Comparison of ENCODE assay signal across 33 cellular contexts in the genomic region with DNA sequence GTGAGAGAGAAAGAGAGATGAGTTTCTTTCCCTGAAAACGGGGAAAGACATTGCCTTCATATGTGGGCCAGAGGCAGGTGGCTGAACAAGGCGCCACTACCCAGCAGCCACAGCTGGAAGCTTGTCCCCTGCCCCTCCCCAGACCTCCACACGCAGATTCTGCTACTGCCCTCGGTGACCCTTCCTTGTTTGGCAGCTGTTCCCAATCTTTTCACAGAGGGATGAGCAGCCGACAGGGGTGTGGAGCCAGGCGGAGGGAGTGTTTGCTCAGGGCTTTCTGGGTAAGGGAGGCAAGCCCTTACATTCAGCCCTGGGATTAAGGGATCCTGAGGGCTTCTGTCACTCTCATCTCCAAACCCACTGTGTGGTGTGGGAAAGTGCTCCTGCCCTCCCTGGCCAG. TPM values are rescaled to one million over a fixed set of nuclear protein-coding genes. Genes with fewer than 3 reads are reported as not detected.
DNase-seq lines count a peak whose midpoint lies in the region; TF ChIP-seq lines count a peak whose summit lies in the region.
"Had no signal": no experiment of that assay in that cellular context is flagged by ENCODE, and none has a peak within 500 bp of the region (broad histone marks: within the 10 kb centered on the region; RNA-seq: fewer than 3 reads in every experiment).

No MANE protein-coding gene starts in this region.

- no peak for TF ChIP-seq CTCF in esophagus squamous epithelium (IDR thresholded peaks at IDR 0.05)

- H3K4me3 ChIP-seq in esophagus squamous epithelium (no peak overlapping the region), MG63 (no peak overlapping the region)
- H3K4me3 ChIP-seq: BLaER1 treated with 17β-estradiol and CSF1 and Interleukin-3, amounts not matched to agents 10 nM and 100 nM; gastrocnemius medialis; HAP-1; SJSA1 had no signal

- no peaks in the 10 kb centered on the region for H3K9me3 ChIP-seq in esophagus squamous epithelium
- H3K9me3 ChIP-seq in MG63, result no peaks in the 10 kb centered on the region
- H3K9me3 ChIP-seq: BLaER1 treated with 17β-estradiol and CSF1 and Interleukin-3, amounts not matched to agents 10 nM and 100 nM; gastrocnemius medialis; HAP-1 had no signal

- H3K4me1 ChIP-seq in esophagus squamous epithelium, result peaks cover 0 to 79% (median 8%) of the 10 kb centered on the region in 3 donors
- H3K4me1 ChIP-seq: gastrocnemius medialis, HAP-1 had no signal

- no peaks in the 10 kb centered on the region for H3K36me3 ChIP-seq in esophagus squamous epithelium
- H3K36me3 ChIP-seq in MG63, result no peaks in the 10 kb centered on the region
- H3K36me3 ChIP-seq: BLaER1 treated with 17β-estradiol and CSF1 and Interleukin-3, amounts not matched to agents 10 nM and 100 nM; brain microvascular endothelial cell; gastrocnemius medialis; HAP-1; SJSA1 had no signal

- peaks cover 0 to 13% (median 0%) of the 10 kb centered on the region in 4 donors for H3K27me3 ChIP-seq in esophagus squamous epithelium
- no peaks in the 10 kb centered on the region for H3K27me3 ChIP-seq in MG63
- H3K27me3 ChIP-seq: BLaER1 treated with 17β-estradiol and CSF1 and Interleukin-3, amounts not matched to agents 10 nM and 100 nM had no signal

- no peak for TF ChIP-seq POLR2A in esophagus squamous epithelium (IDR thresholded peaks at IDR 0.05)

- intact Hi-C loops in esophagus squamous epithelium (cut with DNase I), result no loop called here
- intact Hi-C loops in posterior vena cava (cut with DNase I), result no loop called here

- DNase-seq in NCI-H146 (lab: John Stamatoyannopoulos, UW), result peak; percentile 75
- peak; percentile 85 for DNase-seq in NCI-H748 (lab: John Stamatoyannopoulos, UW; ENCODE audit: unreplicated experiment)
- no peak for DNase-seq in esophagus squamous epithelium (lab: John Stamatoyannopoulos, UW)
- DNase-seq in posterior vena cava (ENCODE audit: low spot score), result peak; percentile 26
- DNase-seq in NCI-H187 treated with DMSO at 0.1 percent for 48 hours (lab: John Stamatoyannopoulos, UW), result no peak
- no peak for DNase-seq in MG63
- DNase-seq in AML-193 (lab: John Stamatoyannopoulos, UW), result no peak
- DNase-seq: activated CD4-positive, alpha-beta T cell treated with anti-CD3 and anti-CD28 coated beads for 4 hours; activated effector memory CD4-positive, alpha-beta T cell treated with Interleukin-2 at 50 U/mL for 16 hours; amygdala; brain microvascular endothelial cell; cerebellar nuclear complex; DMS53; gastrocnemius medialis; hippocampal formation; KBM-7; NCI-H1436; NCI-H510A treated with DMSO at 0.1 percent for 48 hours; right cardiac atrium; stimulated activated CD4-positive, alpha-beta T cell treated with anti-CD3 and anti-CD28 coated beads, Interleukin-1b, Interleukin-23, amount 100 ng/mL, for 48 hours; stimulated activated naive CD8-positive, alpha-beta T cell treated with anti-CD3 and anti-CD28 coated beads, Interleukin-15, amount 100 ng/mL, for 72 hours; T-helper 9 cell had no signal

- WGBS in esophagus squamous epithelium, 2 donors, result 30 to 35% methylated on average over 4 to 6 of the region's 6 CpGs

- H3K27ac ChIP-seq in esophagus squamous epithelium, result peak overlapping the region in 3 of 4 donors; percentile 33 to 57 (median 49)
- H3K27ac ChIP-seq: BLaER1 treated with 17β-estradiol and CSF1 and Interleukin-3, amounts not matched to agents 10 nM and 100 nM; brain microvascular endothelial cell; gastrocnemius medialis; SJSA1; VCaP had no signal

RNA-seq across cellular contexts. Expression of gene KRT4, which starts 4.5 kb away (rescaled TPM):
- total RNA-seq in esophagus squamous epithelium (over 10,000 TPM in 2 of 4 donors, 1,000 to 10,000 TPM in 2; 3,147 to 27,876 (median 8,563) TPM), posterior vena cava (not detected)
- not detected in 2 replicates for total RNA-seq in MG63 (2014; rRNA removed; shearing (Covaris generic); ENCODE audit: low replicate concordance)
- total RNA-seq: activated CD8-positive, alpha-beta memory T cell treated with anti-CD3 and anti-CD28 coated beads for 36 hours; activated naive CD4-positive, alpha-beta T cell treated with anti-CD3 and anti-CD28 coated beads, Interleukin-2, amount 50 U/mL, for 72 hours; dermis microvascular lymphatic vessel endothelial cell; gastrocnemius medialis; lung microvascular endothelial cell; MCF 10A; mucosa of gallbladder; right cardiac atrium; SJSA1 had no signal

RNA-seq across cellular contexts. Expression of gene KRT79, which starts 15.7 kb away (rescaled TPM):
- 1 to 10 TPM in 1 of 4 donors, not detected in 3; 1.8 TPM for total RNA-seq in esophagus squamous epithelium
- not detected for total RNA-seq in posterior vena cava
- total RNA-seq in MG63 (2014; rRNA removed; shearing (Covaris generic); ENCODE audit: low replicate concordance), result not detected in 2 replicates
- total RNA-seq: dermis microvascular lymphatic vessel endothelial cell, fibroblast of lung, gastrocnemius medialis, lung microvascular endothelial cell, MCF 10A, mucosa of gallbladder, right cardiac atrium had no signal

RNA-seq across cellular contexts. Expression of gene KRT3, which starts 22.5 kb away (rescaled TPM):
- total RNA-seq in esophagus squamous epithelium, result 1 to 10 TPM in 2 of 4 donors, under 1 TPM in 2; 0.57 to 1.6 (median 0.86) TPM
- not detected for total RNA-seq in posterior vena cava
- not detected in 2 replicates for total RNA-seq in MG63 (2014; rRNA removed; shearing (Covaris generic); ENCODE audit: low replicate concordance)
- total RNA-seq: activated CD8-positive, alpha-beta memory T cell treated with anti-CD3 and anti-CD28 coated beads for 36 hours; dermis microvascular lymphatic vessel endothelial cell; fibroblast of lung; gastrocnemius medialis; lung microvascular endothelial cell; MCF 10A; mucosa of gallbladder; right cardiac atrium had no signal

RNA-seq across cellular contexts. Expression of gene KRT78, which starts 30.4 kb away (rescaled TPM):
- total RNA-seq in esophagus squamous epithelium (100 to 1,000 TPM; 194 to 481 (median 307) TPM), posterior vena cava (not detected)
- not detected in 2 replicates for total RNA-seq in MG63 (2014; rRNA removed; shearing (Covaris generic); ENCODE audit: low replicate concordance)
- total RNA-seq: activated CD8-positive, alpha-beta memory T cell treated with anti-CD3 and anti-CD28 coated beads for 36 hours; activated naive CD4-positive, alpha-beta T cell treated with anti-CD3 and anti-CD28 coated beads, Interleukin-2, amount 50 U/mL, for 72 hours; dermis microvascular lymphatic vessel endothelial cell; fibroblast of lung; gastrocnemius medialis; lung microvascular endothelial cell; MCF 10A; mucosa of gallbladder; right cardiac atrium had no signal

RNA-seq across cellular contexts. Expression of gene KRT76, which starts 41.2 kb away (rescaled TPM):
- total RNA-seq in esophagus squamous epithelium, result not detected
- not detected for total RNA-seq in posterior vena cava
- total RNA-seq in MG63 (2014; rRNA removed; shearing (Covaris generic); ENCODE audit: low replicate concordance), result not detected in 2 replicates
- total RNA-seq: activated CD8-positive, alpha-beta memory T cell treated with anti-CD3 and anti-CD28 coated beads for 36 hours; activated naive CD4-positive, alpha-beta T cell treated with anti-CD3 and anti-CD28 coated beads, Interleukin-2, amount 50 U/mL, for 72 hours; dermis microvascular lymphatic vessel endothelial cell; fibroblast of lung; gastrocnemius medialis; lung microvascular endothelial cell; MCF 10A; mucosa of gallbladder; right cardiac atrium had no signal

Comparison
In these comparisons a context has a peak if more than half of its experiments do, and no peak if none do; other contexts are left out.
1. DNase-seq: peak in NCI-H146 (single experiment), NCI-H748 (single experiment) and posterior vena cava (single experiment); none in esophagus squamous epithelium (single experiment), NCI-H187 treated with DMSO at 0.1 percent for 48 hours (single experiment), MG63 (single experiment) and AML-193 (0 of 2).
2. RNA of gene KRT4, which starts 4.5 kb away (total RNA-seq): 3,147 to 27,876 TPM in esophagus squamous epithelium; not detected in posterior vena cava and not detected in MG63; every median in the first group is over 1,000 times any median in the second.